In genomic region chr13:63455938-63456337, GRCh38 we compare ENCODE assay signal across 12 cellular contexts.
DNase-seq lines count a peak whose midpoint lies in the region; ATAC-seq and TF ChIP-seq lines count a peak whose summit lies in the region.
"Had no signal": no experiment of that assay in that cellular context is flagged by ENCODE, and none has a peak within 500 bp of the region (broad histone marks: within the 10 kb centered on the region; RNA-seq: fewer than 3 reads in every experiment).

No MANE protein-coding gene starts in this region.

- H3K4me2 ChIP-seq in DOHH2 (ENCODE audit: low read length) (no peak overlapping the region), mesendoderm (ENCODE audit: low read length) (no peak overlapping the region)

- no peak for TF ChIP-seq POLR2A in sigmoid colon (IDR thresholded peaks at IDR 0.05)
- no peak for TF ChIP-seq POLR2A in heart left ventricle (IDR thresholded peaks at IDR 0.05)

- no peaks in the 10 kb centered on the region for H3F3A ChIP-seq in DOHH2 (ENCODE audit: control insufficient read depth, insufficient read depth)

- H3K9ac ChIP-seq in mesendoderm (ENCODE audit: low read length) = no peak overlapping the region

- TF ChIP-seq CTCF in DOHH2 (IDR thresholded peaks at IDR 0.05; ENCODE audit: low read depth, low read length, poor library complexity, severe bottlenecking) = peak; percentile 32
- TF ChIP-seq CTCF in sigmoid colon (IDR thresholded peaks at IDR 0.05) = no peak
- TF ChIP-seq CTCF in heart left ventricle (IDR thresholded peaks at IDR 0.05) = no peak

- H2AK5ac ChIP-seq in mesendoderm (ENCODE audit: low read length) = no peak overlapping the region

- no peak overlapping the region for H2BK15ac ChIP-seq in mesendoderm (replicated peaks; ENCODE audit: low read depth)

- no peaks in the 10 kb centered on the region; the same call in 1 of the 2 replicates for H3K9me3 ChIP-seq in DOHH2 (ENCODE audit: control insufficient read depth, insufficient read depth, low read length)
- no peaks in the 10 kb centered on the region for H3K9me3 ChIP-seq in sigmoid colon
- H3K9me3 ChIP-seq in heart left ventricle = no peaks in the 10 kb centered on the region
- H3K9me3 ChIP-seq: neutrophil, tibial artery had no signal

- TF ChIP-seq EP300 in sigmoid colon (IDR thresholded peaks at IDR 0.05) = no peak

- no peak overlapping the region for H3K27ac ChIP-seq in DOHH2 (ENCODE audit: low read depth, low read length)
- no peak overlapping the region for H3K27ac ChIP-seq in mesendoderm (ENCODE audit: low read depth, low read length)
- H3K27ac ChIP-seq in sigmoid colon = no peak overlapping the region
- H3K27ac ChIP-seq in heart left ventricle = no peak overlapping the region
- H3K27ac ChIP-seq: neutrophil, tibial artery had no signal

- H2BK5ac ChIP-seq in mesendoderm (ENCODE audit: low read length) = no peak overlapping the region

- H2BK120ac ChIP-seq in mesendoderm (ENCODE audit: low read depth, low read length) = no peak overlapping the region

- H3K4me1 ChIP-seq in DOHH2 (ENCODE audit: control insufficient read depth, low read length) (peaks cover 9% of the 10 kb centered on the region), mesendoderm (ENCODE audit: control insufficient read depth, low read depth, low read length) (no peaks in the 10 kb centered on the region), sigmoid colon (no peaks in the 10 kb centered on the region), heart left ventricle (no peaks in the 10 kb centered on the region)
- H3K4me1 ChIP-seq: tibial artery had no signal

- no CpG with 5 or more reads among the region's 3 CpGs for WGBS in mesendoderm (ENCODE audit: extremely low coverage, insufficient coverage, low lambda C conversion rate)
- WGBS in sigmoid colon, 2 donors = 89 to 95% methylated on average over 3 of the region's 3 CpGs
- 89 to 92% (median 90%) methylated on average over 3 of the region's 3 CpGs for WGBS in heart left ventricle, 4 donors

- no peak overlapping the region for H3K23ac ChIP-seq in mesendoderm (ENCODE audit: low read length)

- ATAC-seq in heart left ventricle = no peak

- DNase-seq in Jurkat, Clone E6-1 (ENCODE audit: low read depth, low spot score) = peak; percentile 5
- DNase-seq in SW480 (ENCODE audit: low spot score) (peak; percentile 17), mesendoderm (peak; percentile 18), sigmoid colon (no peak), heart left ventricle (no peak)
- DNase-seq in activated CD4-positive, alpha-beta T cell treated with anti-CD3 and anti-CD28 coated beads for 1 hour = no peak
- DNase-seq: DMS79, RPMI8226, tibial artery had no signal

- no peak overlapping the region for H3K4ac ChIP-seq in mesendoderm (ENCODE audit: low read depth, low read length)

- no peaks in the 10 kb centered on the region for H3K79me1 ChIP-seq in mesendoderm (ENCODE audit: low read length)

- no peak overlapping the region for H4K8ac ChIP-seq in mesendoderm (ENCODE audit: low read depth, low read length)

- no peaks in the 10 kb centered on the region for H3K9me2 ChIP-seq in DOHH2 (replicated peaks; ENCODE audit: control insufficient read depth, low read length)

- no peak overlapping the region for H4K5ac ChIP-seq in mesendoderm (ENCODE audit: low read length)

- H3K56ac ChIP-seq in mesendoderm (ENCODE audit: low read length) = no peak overlapping the region

- intact Hi-C loops in sigmoid colon (cut with DNase I) (no loop called here), heart left ventricle (cut with DNase I) (no loop called here)

- H4K20me1 ChIP-seq in DOHH2 (ENCODE audit: control insufficient read depth, insufficient read depth, low read depth, low read length) = no peaks in the 10 kb centered on the region

- H3K36me3 ChIP-seq in DOHH2 (ENCODE audit: control insufficient read depth, low read length) (no peaks in the 10 kb centered on the region), mesendoderm (ENCODE audit: control insufficient read depth, insufficient read depth, low read length) (no peaks in the 10 kb centered on the region), sigmoid colon (no peaks in the 10 kb centered on the region), heart left ventricle (no peaks in the 10 kb centered on the region)
- H3K36me3 ChIP-seq: neutrophil, tibial artery had no signal

- H3K4me3 ChIP-seq in DOHH2 (ENCODE audit: low read length) = no peak overlapping the region
- H3K4me3 ChIP-seq in Jurkat, Clone E6-1 (ENCODE audit: low read length) = no peak overlapping the region
- H3K4me3 ChIP-seq in mesendoderm (ENCODE audit: low read length) = no peak overlapping the region
- no peak overlapping the region for H3K4me3 ChIP-seq in sigmoid colon
- H3K4me3 ChIP-seq in heart left ventricle = no peak overlapping the region
- H3K4me3 ChIP-seq: lung, tibial artery had no signal

- no peak overlapping the region for H3K18ac ChIP-seq in mesendoderm (ENCODE audit: low read length)

- H3K27me3 ChIP-seq in DOHH2 (ENCODE audit: control insufficient read depth, low read length) = no peaks in the 10 kb centered on the region
- H3K27me3 ChIP-seq in mesendoderm (ENCODE audit: insufficient read depth, low read length, poor library complexity) = no peaks in the 10 kb centered on the region
- no peaks in the 10 kb centered on the region for H3K27me3 ChIP-seq in sigmoid colon
- no peaks in the 10 kb centered on the region for H3K27me3 ChIP-seq in heart left ventricle
- H3K27me3 ChIP-seq: neutrophil, tibial artery had no signal

- H3K79me2 ChIP-seq in DOHH2 (ENCODE audit: control insufficient read depth, low read length) (no peaks in the 10 kb centered on the region), mesendoderm (ENCODE audit: control insufficient read depth, insufficient read depth, low read length) (no peaks in the 10 kb centered on the region)

Comparison
In these comparisons a context has a peak if more than half of its experiments do, and no peak if none do; other contexts are left out.
1. DNase-seq: peak in Jurkat, Clone E6-1 (single experiment), SW480 (single experiment) and mesendoderm (single experiment); none in activated CD4-positive, alpha-beta T cell treated with anti-CD3 and anti-CD28 coated beads for 1 hour (single experiment), sigmoid colon (single experiment) and heart left ventricle (0 of 5).